In genomic region chr21:25862112-25862511, GRCh38 we compare ENCODE assay signal across 17 cellular contexts.
"Had no signal": no experiment of that assay in that cellular context is flagged by ENCODE, and none has a peak within 500 bp of the region (broad histone marks: within the 10 kb centered on the region; RNA-seq: fewer than 3 reads in every experiment).

No MANE protein-coding gene starts in this region.

- ATAC-seq: left cardiac atrium; lower lobe of right lung; natural killer cell treated with Interleukin-12 subunit alpha and Interleukin-12 subunit beta and Interleukin-15 and Interleukin-18, amount 100 ng/mL, for 72 hours had no signal

- H3K9me3 ChIP-seq: ascending aorta, lower lobe of right lung, thyroid gland had no signal

- H3K4me3 ChIP-seq: ascending aorta, lower lobe of right lung, thyroid gland had no signal

- DNase-seq: activated gamma-delta T cell; effector memory CD4-positive, alpha-beta T cell; glutamatergic neuron; hippocampal formation; left cardiac atrium; lower lobe of right lung; nucleus accumbens; posterior cingulate gyrus; retina; stimulated activated naive CD4-positive, alpha-beta T cell treated with Interleukin-2 at 50 U/mL for 16 hours; thyroid gland had no signal

- H3K4me1 Mint-ChIP-seq: activated naive CD4-positive, alpha-beta T cell treated with anti-CD3 and anti-CD28 coated beads, Interleukin-2, amount 50 U/mL, for 24 hours; central memory CD8-positive, alpha-beta T cell had no signal

- H3K27ac Mint-ChIP-seq: activated naive CD4-positive, alpha-beta T cell treated with anti-CD3 and anti-CD28 coated beads, Interleukin-2, amount 50 U/mL, for 24 hours; dendritic cell treated with granulocyte-macrophage colony-stimulating factor and Interleukin-4, amounts not matched to agents 40 ng/mL and 50 ng/mL, for 4 days; natural killer cell treated with Interleukin-12 subunit alpha and Interleukin-12 subunit beta and Interleukin-15 and Interleukin-18, amount 100 ng/mL, for 72 hours had no signal

- H3K4me1 ChIP-seq: ascending aorta, lower lobe of right lung, thyroid gland had no signal

- H3K27me3 ChIP-seq: ascending aorta, thyroid gland had no signal

- H3K36me3 ChIP-seq: ascending aorta, lower lobe of right lung, thyroid gland had no signal

- H3K4me3 Mint-ChIP-seq: activated naive CD4-positive, alpha-beta T cell treated with anti-CD3 and anti-CD28 coated beads, Interleukin-2, amount 50 U/mL, for 24 hours; central memory CD8-positive, alpha-beta T cell; dendritic cell treated with granulocyte-macrophage colony-stimulating factor and Interleukin-4, amounts not matched to agents 40 ng/mL and 50 ng/mL, for 4 days; natural killer cell treated with Interleukin-12 subunit alpha and Interleukin-12 subunit beta and Interleukin-15 and Interleukin-18, amount 100 ng/mL, for 72 hours had no signal

- H3K27ac ChIP-seq: ascending aorta, epithelial cell of prostate, lower lobe of right lung, thyroid gland had no signal

- H3K36me3 Mint-ChIP-seq: activated naive CD4-positive, alpha-beta T cell treated with anti-CD3 and anti-CD28 coated beads, Interleukin-2, amount 50 U/mL, for 24 hours; natural killer cell treated with Interleukin-12 subunit alpha and Interleukin-12 subunit beta and Interleukin-15 and Interleukin-18, amount 100 ng/mL, for 72 hours had no signal

- H3K27me3 Mint-ChIP-seq: central memory CD8-positive, alpha-beta T cell; dendritic cell treated with granulocyte-macrophage colony-stimulating factor and Interleukin-4, amounts not matched to agents 40 ng/mL and 50 ng/mL, for 4 days had no signal

- H3K9me3 Mint-ChIP-seq: activated naive CD4-positive, alpha-beta T cell treated with anti-CD3 and anti-CD28 coated beads, Interleukin-2, amount 50 U/mL, for 24 hours; central memory CD8-positive, alpha-beta T cell; dendritic cell treated with granulocyte-macrophage colony-stimulating factor and Interleukin-4, amounts not matched to agents 40 ng/mL and 50 ng/mL, for 4 days; natural killer cell treated with Interleukin-12 subunit alpha and Interleukin-12 subunit beta and Interleukin-15 and Interleukin-18, amount 100 ng/mL, for 72 hours had no signal
